ENCODE assay signal across 8 cellular contexts in the genomic region with DNA sequence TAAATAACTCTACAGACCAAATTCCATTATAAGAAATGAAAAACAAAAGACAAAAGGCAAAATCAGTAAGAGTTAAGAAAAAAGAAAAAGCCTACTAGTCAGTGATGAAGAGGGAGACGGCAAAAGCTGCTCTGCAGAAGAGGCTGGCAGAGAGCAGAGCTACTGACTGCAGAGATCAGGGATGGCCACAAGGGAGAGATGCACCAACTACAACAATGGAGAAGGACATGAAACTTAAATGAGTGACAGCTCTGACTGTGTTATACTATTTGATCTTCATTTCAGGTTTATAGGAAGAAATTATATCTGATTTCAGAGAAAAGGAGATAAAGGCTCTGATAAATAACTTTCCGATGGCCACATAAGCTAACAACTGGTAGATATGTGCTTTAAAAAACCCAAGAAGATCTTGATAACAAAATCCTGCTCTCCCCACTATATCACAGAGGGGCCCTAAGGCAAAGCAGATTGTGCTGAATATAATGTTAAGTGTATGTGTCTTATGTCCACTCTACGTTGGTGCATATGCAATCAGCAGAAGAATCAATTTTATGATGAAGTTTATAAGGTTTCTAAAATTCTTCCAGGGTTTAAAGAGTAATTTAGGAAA. TPM values are rescaled to one million over a fixed set of nuclear protein-coding genes. Genes with fewer than 3 reads are reported as not detected.
A peak's percentile ranks its signal among the peaks of the same experiment; 100 is the strongest.
DNase-seq lines count a peak whose midpoint lies in the region; ATAC-seq, FAIRE-seq and TF ChIP-seq lines count a peak whose summit lies in the region.

No MANE protein-coding gene starts in this region.

- H3K4me1 ChIP-seq in kidney (ENCODE audit: control insufficient read depth in 1 of 2, insufficient read depth in 1 of 2, low read depth in 1 of 2, low read length in 2 of 2), result no peaks in the 10 kb centered on the region

- intact Hi-C loops in activated CD4-positive, alpha-beta T cell treated with anti-CD3 and anti-CD28 coated beads for 36 hours (cut with DNase I, micrococcal nuclease), result loop anchor here in 1 of 2 experiments (5.0 kb wide), 1 partner anchor 129 kb away; the partner anchor contains the start of gene ANKRD17
- intact Hi-C loops in kidney (cut with DNase I), result no loop called here

- H3K36me3 Mint-ChIP-seq in activated CD4-positive, alpha-beta T cell treated with anti-CD3 and anti-CD28 coated beads for 36 hours (ENCODE audit: low read depth), result peaks cover 39% of the 10 kb centered on the region
- H3K36me3 Mint-ChIP-seq in activated naive CD8-positive, alpha-beta T cell treated with anti-CD3 and anti-CD28 coated beads, Interleukin-2, amount 10 ng/mL, durations not matched to agents 7 days and 5 days, result peaks cover 9% of the 10 kb centered on the region

- no peak overlapping the region for H3K27ac ChIP-seq in kidney (ENCODE audit: low read depth in 2 of 2, low read length in 2 of 2)

- CTCF ChIA-PET in activated CD4-positive, alpha-beta T cell treated with anti-CD3 and anti-CD28 coated beads for 36 hours (lab: Charles Lee), result interaction anchor here (0.6 to 2.4 kb wide), 11 partner anchors 10 to 1625 kb away, joined by 3 to 7 read pairs (median 4); no protein-coding TSS in a partner anchor

- H3K4me3 ChIP-seq in kidney (ENCODE audit: low read length in 2 of 2), result no peak overlapping the region

- POLR2A ChIA-PET in activated CD4-positive, alpha-beta T cell treated with anti-CD3 and anti-CD28 coated beads for 36 hours (lab: Charles Lee), result no interaction called here
- POLR2A ChIA-PET in activated naive CD8-positive, alpha-beta T cell treated with anti-CD3 and anti-CD28 coated beads, Interleukin-2, amount 10 ng/mL, durations not matched to agents 7 days and 5 days (lab: Charles Lee), result no interaction called here

- ATAC-seq in activated CD4-positive, alpha-beta T cell treated with anti-CD3 and anti-CD28 coated beads for 36 hours, result peak; percentile 85
- peak; percentile 64 for ATAC-seq in HG03432 (IDR thresholded peaks at IDR 0.05; ENCODE audit: unreplicated experiment)
- peak; percentile 75 for ATAC-seq in activated naive CD8-positive, alpha-beta T cell treated with anti-CD3 and anti-CD28 coated beads, Interleukin-2, amount 10 ng/mL, durations not matched to agents 7 days and 5 days (ENCODE audit: low read depth)

- H3K27me3 Mint-ChIP-seq in activated CD4-positive, alpha-beta T cell treated with anti-CD3 and anti-CD28 coated beads for 36 hours, result no peaks in the 10 kb centered on the region
- no peaks in the 10 kb centered on the region for H3K27me3 Mint-ChIP-seq in activated naive CD8-positive, alpha-beta T cell treated with anti-CD3 and anti-CD28 coated beads, Interleukin-2, amount 10 ng/mL, durations not matched to agents 7 days and 5 days

- TF ChIP-seq CTCF in kidney (IDR thresholded peaks at IDR 0.05; ENCODE audit: borderline replicate concordance, extremely low read depth, insufficient read depth), result peak; percentile 20

- no peaks in the 10 kb centered on the region for H3K9me3 Mint-ChIP-seq in activated CD4-positive, alpha-beta T cell treated with anti-CD3 and anti-CD28 coated beads for 36 hours (ENCODE audit: low read depth)
- H3K9me3 Mint-ChIP-seq in activated naive CD8-positive, alpha-beta T cell treated with anti-CD3 and anti-CD28 coated beads, Interleukin-2, amount 10 ng/mL, durations not matched to agents 7 days and 5 days, result no peaks in the 10 kb centered on the region

- FAIRE-seq in kidney (lab: Jason Lieb, UNC), result no peak

- peaks cover 14 to 27% of the 10 kb centered on the region in 2 donors for H3K36me3 ChIP-seq in kidney (ENCODE audit: control insufficient read depth in 1 of 2, insufficient read depth in 2 of 2, low read length in 2 of 2)

- no peak overlapping the region for H3K27ac Mint-ChIP-seq in activated CD4-positive, alpha-beta T cell treated with anti-CD3 and anti-CD28 coated beads for 36 hours
- H3K27ac Mint-ChIP-seq in activated naive CD8-positive, alpha-beta T cell treated with anti-CD3 and anti-CD28 coated beads, Interleukin-2, amount 10 ng/mL, durations not matched to agents 7 days and 5 days, result no peak overlapping the region

- H3K4me3 Mint-ChIP-seq in activated CD4-positive, alpha-beta T cell treated with anti-CD3 and anti-CD28 coated beads for 36 hours, result no peak overlapping the region
- H3K4me3 Mint-ChIP-seq in activated naive CD8-positive, alpha-beta T cell treated with anti-CD3 and anti-CD28 coated beads, Interleukin-2, amount 10 ng/mL, durations not matched to agents 7 days and 5 days, result no peak overlapping the region

- peak; percentile 30 for DNase-seq in activated CD4-positive, alpha-beta T cell treated with anti-CD3 and anti-CD28 coated beads for 36 hours
- no peak for DNase-seq in activated CD4-positive, alpha-beta T cell treated with anti-CD3 and anti-CD28 coated beads for 48 hours
- no peak for DNase-seq in activated naive CD8-positive, alpha-beta T cell treated with anti-CD3 and anti-CD28 coated beads, Interleukin-2, amount 10 ng/mL, durations not matched to agents 7 days and 5 days
- DNase-seq in kidney, result no peak
- no peak for DNase-seq in stimulated activated CD4-positive, alpha-beta T cell treated with anti-CD3 and anti-CD28 coated beads, Interleukin-4, amount 100 ng/mL, for 24 hours
- DNase-seq in NCI-H1048 (lab: John Stamatoyannopoulos, UW), result no peak
- DNase-seq in NOMO-1 treated with DMSO at 0.1 percent for 48 hours (lab: John Stamatoyannopoulos, UW; ENCODE audit: unreplicated experiment), result no peak

- no peaks in the 10 kb centered on the region for H3K4me1 Mint-ChIP-seq in activated CD4-positive, alpha-beta T cell treated with anti-CD3 and anti-CD28 coated beads for 36 hours
- H3K4me1 Mint-ChIP-seq in activated naive CD8-positive, alpha-beta T cell treated with anti-CD3 and anti-CD28 coated beads, Interleukin-2, amount 10 ng/mL, durations not matched to agents 7 days and 5 days, result no peaks in the 10 kb centered on the region

- no peak overlapping the region for H3K9ac ChIP-seq in kidney (ENCODE audit: low read length in 2 of 2)

- H3K9me3 ChIP-seq in kidney (ENCODE audit: control insufficient read depth in 1 of 2, low read length in 2 of 2), result no peaks in the 10 kb centered on the region

RNA-seq across cellular contexts. Expression of gene COX18, which starts 58.4 kb away (rescaled TPM):
- total RNA-seq in activated CD4-positive, alpha-beta T cell treated with anti-CD3 and anti-CD28 coated beads for 36 hours, result 10 to 100 TPM; 17.9 to 21.3 TPM
- 10 to 100 TPM; 14.0 to 17.4 TPM for total RNA-seq in activated naive CD8-positive, alpha-beta T cell treated with anti-CD3 and anti-CD28 coated beads, Interleukin-2, amount 10 ng/mL, durations not matched to agents 7 days and 5 days
- total RNA-seq in kidney, result 15.8 TPM
- 12.5 TPM for polyA plus RNA-seq in kidney (ENCODE audit: insufficient read depth, low read depth, low replicate concordance)
